ENCODE assay signal across 8 cellular contexts in genomic region chr15:45118131-45118588, GRCh38. TPM values are rescaled to one million over a fixed set of nuclear protein-coding genes. Genes with fewer than 3 reads are reported as not detected.
DNase-seq lines count a peak whose midpoint lies in the region; FAIRE-seq lines count a peak whose summit lies in the region.

No MANE protein-coding gene starts in this region.

- no peak overlapping the region for H2BK12ac ChIP-seq in neuronal stem cell (ENCODE audit: low read length)

- no peaks in the 10 kb centered on the region for H3K36me3 ChIP-seq in neuronal stem cell (replicated peaks in 1 of 2; ENCODE audit: control insufficient read depth in 2 of 2, insufficient read depth in 2 of 2, low read length in 2 of 2)

- no peak overlapping the region for H3K9ac ChIP-seq in neuronal stem cell (ENCODE audit: low read depth, low read length, poor library complexity)

- H3K4ac ChIP-seq in neuronal stem cell (ENCODE audit: low read length) = no peak overlapping the region

- H2AK5ac ChIP-seq in neuronal stem cell (ENCODE audit: low read depth, low read length) = no peak overlapping the region

- H3K18ac ChIP-seq in neuronal stem cell (ENCODE audit: low read length) = no peak overlapping the region

- no peak overlapping the region for H3K14ac ChIP-seq in neuronal stem cell (ENCODE audit: low read length)

- no peaks in the 10 kb centered on the region for H3K79me1 ChIP-seq in neuronal stem cell (ENCODE audit: low read depth, low read length)

- H3K9me3 ChIP-seq in neuronal stem cell (replicated peaks in 1 of 2; ENCODE audit: control insufficient read depth in 2 of 2, insufficient read depth in 1 of 2, low read depth in 1 of 2, low read length in 2 of 2) = no peaks in the 10 kb centered on the region

- peaks cover 4 to 16% of the 10 kb centered on the region in 2 donors for H3K4me1 ChIP-seq in neuronal stem cell (ENCODE audit: control insufficient read depth in 2 of 2, insufficient read depth in 1 of 2, low read depth in 1 of 2, low read length in 2 of 2)

- peak overlapping the region; percentile 47 for H3K4me2 ChIP-seq in neuronal stem cell (ENCODE audit: insufficient read depth, low read length, poor library complexity, severe bottlenecking)

- peak; percentile 87 for DNase-seq in EH (ENCODE audit: low read depth)
- DNase-seq in H4 (ENCODE audit: low spot score) = peak; percentile 87
- peak; percentile 82 for DNase-seq in LHCN-M2 (ENCODE audit: low read depth)
- peak; percentile 69 for DNase-seq in RCC 7860 (ENCODE audit: low spot score)
- DNase-seq in activated T-helper 1 cell treated with Interleukin-2 at 50 U/mL for 16 hours (ENCODE audit: low read depth) = peak; percentile 67
- peak; percentile 78 for DNase-seq in fibroblast of the conjunctiva (ENCODE audit: low read depth)
- peak; percentile 88 for DNase-seq in neuronal stem cell (ENCODE audit: low spot score)
- DNase-seq in stromal cell of bone marrow (ENCODE audit: low read depth) = peak; percentile 81

- H3K23ac ChIP-seq in neuronal stem cell (ENCODE audit: low read depth, low read length, poor library complexity) = no peak overlapping the region

- peaks cover 44 to 83% (median 61%) of the 10 kb centered on the region in 3 experiments for H3K27me3 ChIP-seq in neuronal stem cell (ENCODE audit: control insufficient read depth in 3 of 3, insufficient read depth in 3 of 3, low read depth in 1 of 3, low read length in 3 of 3)

- FAIRE-seq in RCC 7860 (lab: Jason Lieb, UNC) = no peak

- H4K91ac ChIP-seq in neuronal stem cell (ENCODE audit: low read depth, low read length, poor library complexity) = no peak overlapping the region

- H2BK120ac ChIP-seq in neuronal stem cell (ENCODE audit: low read depth, low read length) = no peak overlapping the region

- H2AFZ ChIP-seq in neuronal stem cell (ENCODE audit: low read length) = peak overlapping the region; percentile 95

- H3K27ac ChIP-seq in neuronal stem cell (replicated peaks; ENCODE audit: low read length) = no peak overlapping the region

- WGBS in neuronal stem cell (ENCODE audit: extremely low coverage in 2 of 2, insufficient read length in 2 of 2, insufficient replicate concordance in 1 of 2), 2 donors = no CpG with 5 or more reads among the region's 14 CpGs

- H2BK5ac ChIP-seq in neuronal stem cell (ENCODE audit: low read length) = no peak overlapping the region

- H4K8ac ChIP-seq in neuronal stem cell (ENCODE audit: low read depth, low read length) = no peak overlapping the region

- peak overlapping the region in 1 of 2 donors; percentile 34 for H3K4me3 ChIP-seq in neuronal stem cell (ENCODE audit: low read length in 2 of 2)

- H2BK15ac ChIP-seq in neuronal stem cell (ENCODE audit: low read length) = no peak overlapping the region

RNA-seq across cellular contexts. Expression of gene DUOXA2, which starts 4.0 kb away (rescaled TPM):
- total RNA-seq in H4 (2014; rRNA removed; shearing (Covaris generic)) = not detected in 2 replicates
- total RNA-seq in LHCN-M2 (2014; rRNA removed) = not detected in 2 replicates
- not detected for polyA plus RNA-seq in LHCN-M2 (2012)
- polyA plus RNA-seq in neuronal stem cell (2013, experiment 1 of 2) = not detected
- not detected for polyA plus RNA-seq in neuronal stem cell (2013, experiment 2 of 2)

RNA-seq across cellular contexts. Expression of gene DUOX2, which starts 4.2 kb away (rescaled TPM):
- total RNA-seq in H4 (2014; rRNA removed; shearing (Covaris generic)) = 0.04 TPM in 1 of 2 replicates, not detected in the other
- total RNA-seq in LHCN-M2 (2014; rRNA removed) = not detected in 2 replicates
- 0.01 TPM for polyA plus RNA-seq in LHCN-M2 (2012)
- 0.01 TPM for polyA plus RNA-seq in neuronal stem cell (2013, experiment 1 of 2)
- polyA plus RNA-seq in neuronal stem cell (2013, experiment 2 of 2) = 0.01 TPM

RNA-seq across cellular contexts. Expression of gene DUOXA1, which starts 11.5 kb away (rescaled TPM):
- total RNA-seq in H4 (2014; rRNA removed; shearing (Covaris generic)) = not detected in 2 replicates
- not detected in 2 replicates for total RNA-seq in LHCN-M2 (2014; rRNA removed)
- polyA plus RNA-seq in LHCN-M2 (2012) = 0.11 TPM
- 0.04 TPM for polyA plus RNA-seq in neuronal stem cell (2013, experiment 1 of 2)
- polyA plus RNA-seq in neuronal stem cell (2013, experiment 2 of 2) = not detected

RNA-seq across cellular contexts. Expression of gene DUOX1, which starts 11.6 kb away (rescaled TPM):
- total RNA-seq in H4 (2014; rRNA removed; shearing (Covaris generic)) = not detected in 2 replicates
- under 0.01 and 0.06 TPM in 2 replicates for total RNA-seq in LHCN-M2 (2014; rRNA removed)
- polyA plus RNA-seq in LHCN-M2 (2012) = 0.64 TPM
- 0.06 TPM for polyA plus RNA-seq in neuronal stem cell (2013, experiment 1 of 2)
- polyA plus RNA-seq in neuronal stem cell (2013, experiment 2 of 2) = 0.03 TPM
